ENCODE assay signal across 2 cellular contexts in the genomic region with DNA sequence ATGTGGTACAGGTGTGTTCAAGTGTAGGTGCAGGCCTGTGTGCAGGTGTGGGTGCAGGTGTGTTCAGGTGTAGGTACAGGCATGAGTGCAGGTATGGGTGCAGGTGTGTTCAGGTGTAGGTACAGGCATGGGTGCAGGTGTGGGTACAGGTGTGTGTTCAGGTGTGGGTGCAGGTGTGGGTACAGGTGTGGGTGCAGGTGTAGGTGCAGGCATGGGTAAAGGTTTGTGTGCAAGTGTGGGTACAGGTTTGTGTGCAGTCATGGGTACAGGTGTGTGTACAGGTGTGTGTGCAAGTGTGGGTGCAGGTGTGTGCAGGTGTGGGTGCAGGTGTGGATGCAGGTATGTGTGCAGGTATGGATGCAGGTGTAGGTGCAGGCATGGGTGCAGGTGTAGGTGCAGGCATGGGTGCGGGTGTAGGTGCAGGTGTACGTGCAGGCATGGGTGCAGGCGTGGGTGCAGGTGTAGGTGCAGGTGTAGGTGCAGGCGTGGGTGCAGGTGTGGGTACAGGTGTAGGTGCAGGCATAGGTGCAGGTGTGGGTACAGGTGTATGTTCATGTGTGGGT.
A peak's percentile ranks its signal among the peaks of the same experiment; 100 is the strongest.
TF ChIP-seq lines count a peak whose summit lies in the region.

No MANE protein-coding gene starts in this region.

TF ChIP-seq in HepG2, 621 proteins besides CTCF, POLR2A, EP300 and RAD21:
- peak; percentile 41 for TF ChIP-seq AGO2 (optimal IDR thresholded peaks at IDR 0.05; ENCODE audit: low read depth, low read length)
- no peak for TF ChIP-seq SP2 (CRISPR knock-in tag; IDR thresholded peaks at IDR 0.05)
- no peak for TF ChIP-seq JUND (CRISPR knock-in tag; IDR thresholded peaks at IDR 0.05)
- TF ChIP-seq KDM3A (CRISPR knock-in tag; IDR thresholded peaks at IDR 0.05; ENCODE audit: low read depth) = no peak
- TF ChIP-seq ZEB1 (IDR thresholded peaks at IDR 0.05; ENCODE audit: insufficient replicate concordance, low read depth) = peak; percentile 91
- TF ChIP-seq TGIF2 (CRISPR knock-in tag; IDR thresholded peaks at IDR 0.05) = no peak

TF ChIP-seq in K562, 482 proteins besides CTCF, POLR2A, EP300 and RAD21:
- no peak for TF ChIP-seq NUFIP1 (IDR thresholded peaks at IDR 0.05; ENCODE audit: partially characterized antibody)
- 0 out of 2 replicates have a peak, but pooled peaks have one; percentile 19 for TF ChIP-seq CBFA2T2 (conservative IDR thresholded peaks at IDR 0.05)
- TF ChIP-seq ZNF197 (CRISPR knock-in tag; IDR thresholded peaks at IDR 0.05; ENCODE audit: low read depth) = no peak
- peak; percentile 89 for TF ChIP-seq ZEB2 (IDR thresholded peaks at IDR 0.05)
- TF ChIP-seq, protein P1, sequence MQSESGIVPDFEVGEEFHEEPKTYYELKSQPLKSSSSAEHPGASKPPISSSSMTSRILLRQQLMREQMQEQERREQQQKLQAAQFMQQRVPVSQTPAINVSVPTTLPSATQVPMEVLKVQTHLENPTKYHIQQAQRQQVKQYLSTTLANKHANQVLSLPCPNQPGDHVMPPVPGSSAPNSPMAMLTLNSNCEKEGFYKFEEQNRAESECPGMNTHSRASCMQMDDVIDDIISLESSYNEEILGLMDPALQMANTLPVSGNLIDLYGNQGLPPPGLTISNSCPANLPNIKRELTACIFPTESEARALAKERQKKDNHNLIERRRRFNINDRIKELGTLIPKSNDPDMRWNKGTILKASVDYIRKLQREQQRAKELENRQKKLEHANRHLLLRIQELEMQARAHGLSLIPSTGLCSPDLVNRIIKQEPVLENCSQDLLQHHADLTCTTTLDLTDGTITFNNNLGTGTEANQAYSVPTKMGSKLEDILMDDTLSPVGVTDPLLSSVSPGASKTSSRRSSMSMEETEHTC (IDR thresholded peaks at IDR 0.05) = no peak
- TF ChIP-seq, protein P2, sequence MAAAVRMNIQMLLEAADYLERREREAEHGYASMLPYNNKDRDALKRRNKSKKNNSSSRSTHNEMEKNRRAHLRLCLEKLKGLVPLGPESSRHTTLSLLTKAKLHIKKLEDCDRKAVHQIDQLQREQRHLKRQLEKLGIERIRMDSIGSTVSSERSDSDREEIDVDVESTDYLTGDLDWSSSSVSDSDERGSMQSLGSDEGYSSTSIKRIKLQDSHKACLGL (CRISPR knock-in tag; IDR thresholded peaks at IDR 0.05; ENCODE audit: borderline replicate concordance, poor library complexity, severe bottlenecking) = no peak
- TF ChIP-seq ARHGAP35 (IDR thresholded peaks at IDR 0.05; ENCODE audit: partially characterized antibody) = no peak
- no peak for TF ChIP-seq SETDB1 (IDR thresholded peaks at IDR 0.05; ENCODE audit: low read length)
- TF ChIP-seq JUND (IDR thresholded peaks at IDR 0.05; ENCODE audit: borderline replicate concordance, low read depth, low read length) = no peak
- TF ChIP-seq JUND (tag; IDR thresholded peaks at IDR 0.05; ENCODE audit: borderline replicate concordance, low read depth, low read length) = no peak
